Comparison of ENCODE assay signal across 1 cellular context in the genomic region with DNA sequence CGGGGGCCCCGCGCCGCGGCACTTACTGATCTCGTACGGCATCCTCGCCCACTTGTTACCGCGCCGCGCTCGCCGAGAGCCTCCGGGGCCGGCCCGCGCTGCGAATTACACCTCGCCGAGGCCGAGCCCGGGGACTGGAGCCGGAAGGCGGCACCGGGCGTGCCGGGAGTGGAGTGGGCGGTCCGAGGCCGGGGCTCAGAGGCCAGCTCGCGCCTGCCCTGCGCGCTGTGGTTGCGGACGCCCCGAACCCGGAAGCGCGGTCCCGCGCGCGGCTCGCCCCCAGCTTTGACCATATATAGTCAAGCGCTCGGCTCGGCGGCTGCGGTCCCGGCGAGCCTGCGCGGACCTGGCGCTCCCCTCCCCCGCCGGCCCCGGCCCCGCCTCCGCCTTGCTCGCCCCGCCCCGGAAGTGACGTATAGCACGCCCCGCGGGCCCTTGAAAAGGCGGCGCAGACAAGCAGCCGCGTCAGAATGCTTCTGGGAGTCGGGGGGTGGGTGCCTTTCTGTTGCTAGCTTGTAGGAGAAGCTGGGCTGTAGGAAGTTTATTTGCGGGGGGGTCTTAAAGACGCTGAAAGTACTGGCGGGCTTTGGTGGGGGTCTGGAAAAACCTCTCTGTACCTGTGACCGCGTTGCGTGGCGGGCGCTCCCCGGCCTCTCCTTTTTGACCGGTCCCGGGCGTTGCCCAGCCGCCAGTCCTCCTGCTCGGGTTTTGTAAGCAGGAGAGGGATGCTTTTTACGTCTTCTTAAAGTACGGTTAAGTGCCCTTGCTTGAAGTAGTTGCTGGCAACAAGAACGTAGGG.
A peak's percentile ranks its signal among the peaks of the same experiment; 100 is the strongest.
TF ChIP-seq lines count a peak whose summit lies in the region.

A gene with protein sequence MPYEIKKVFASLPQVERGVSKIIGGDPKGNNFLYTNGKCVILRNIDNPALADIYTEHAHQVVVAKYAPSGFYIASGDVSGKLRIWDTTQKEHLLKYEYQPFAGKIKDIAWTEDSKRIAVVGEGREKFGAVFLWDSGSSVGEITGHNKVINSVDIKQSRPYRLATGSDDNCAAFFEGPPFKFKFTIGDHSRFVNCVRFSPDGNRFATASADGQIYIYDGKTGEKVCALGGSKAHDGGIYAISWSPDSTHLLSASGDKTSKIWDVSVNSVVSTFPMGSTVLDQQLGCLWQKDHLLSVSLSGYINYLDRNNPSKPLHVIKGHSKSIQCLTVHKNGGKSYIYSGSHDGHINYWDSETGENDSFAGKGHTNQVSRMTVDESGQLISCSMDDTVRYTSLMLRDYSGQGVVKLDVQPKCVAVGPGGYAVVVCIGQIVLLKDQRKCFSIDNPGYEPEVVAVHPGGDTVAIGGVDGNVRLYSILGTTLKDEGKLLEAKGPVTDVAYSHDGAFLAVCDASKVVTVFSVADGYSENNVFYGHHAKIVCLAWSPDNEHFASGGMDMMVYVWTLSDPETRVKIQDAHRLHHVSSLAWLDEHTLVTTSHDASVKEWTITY (minus strand): TSS at position 175 of the 799 bp plus-strand sequence. CDS start 133 bp downstream, at position 42.

TF ChIP-seq in K562, 482 proteins besides CTCF, POLR2A, EP300 and RAD21 (continued from another document and continues in another):
- TF ChIP-seq ZNF318 (IDR thresholded peaks at IDR 0.05; ENCODE audit: borderline replicate concordance in 1 of 2, low read depth in 1 of 2) (no peak), ELF1 (tag; IDR thresholded peaks at IDR 0.05) (peak; percentile 99), ARNT (IDR thresholded peaks at IDR 0.05) (peak; percentile 59 to 65; a peak in 1 of 4 replicates), SIX5 (IDR thresholded peaks at IDR 0.05; ENCODE audit: borderline replicate concordance in 1 of 2, insufficient read depth in 1 of 2, low read depth in 1 of 2, low read length in 2 of 2) (no peak), LCOR (CRISPR knock-in tag; IDR thresholded peaks at IDR 0.05) (peak; percentile 75; the same call in 1 of the 2 replicates), SIN3A (IDR thresholded peaks at IDR 0.05; ENCODE audit: borderline replicate concordance in 2 of 2, control insufficient read depth in 1 of 2, low read depth in 2 of 2, low read length in 2 of 2) (peak; percentile 76 to 86; a peak in 3 of 4 replicates), TBP (optimal IDR thresholded peaks at IDR 0.05; ENCODE audit: low read depth, low read length) (no peak), HBP1 (CRISPR knock-in tag; IDR thresholded peaks at IDR 0.05) (peak; percentile 91), RBM14 (IDR thresholded peaks at IDR 0.05; ENCODE audit: borderline replicate concordance, insufficient read depth, low read depth, low read length) (no peak), SUPT5H (IDR thresholded peaks at IDR 0.05) (peak; percentile 99), ZNF696 (CRISPR knock-in tag; conservative IDR thresholded peaks at IDR 0.05) (0 out of 2 replicates have a peak, but pooled peaks have one; percentile 69), BRF1 (IDR thresholded peaks at IDR 0.05; ENCODE audit: borderline replicate concordance, extremely low read depth, insufficient read length) (no peak), EWSR1 (IDR thresholded peaks at IDR 0.05; ENCODE audit: borderline replicate concordance, low read depth, partially characterized antibody) (no peak), ETV6 (IDR thresholded peaks at IDR 0.05; ENCODE audit: borderline replicate concordance in 1 of 2, low read depth in 2 of 2, low read length in 1 of 2) (no peak), ETV6 (CRISPR knock-in tag; IDR thresholded peaks at IDR 0.05; ENCODE audit: borderline replicate concordance) (no peak), HLTF (IDR thresholded peaks at IDR 0.05) (no peak), ZNF3 (CRISPR knock-in tag; IDR thresholded peaks at IDR 0.05) (0 out of 2 replicates have a peak, but pooled peaks have one; percentile 37), E2F8 (IDR thresholded peaks at IDR 0.05; ENCODE audit: low read depth, partially characterized antibody) (no peak), MXI1 (IDR thresholded peaks at IDR 0.05; ENCODE audit: low read depth, low read length) (no peak; the same call in 1 of the 2 replicates), ARID1B (IDR thresholded peaks at IDR 0.05) (peak; percentile 42; the same call in 1 of the 2 replicates), ARID2 (IDR thresholded peaks at IDR 0.05) (no peak), RBM22 (IDR thresholded peaks at IDR 0.05; ENCODE audit: low read depth, low read length, poor library complexity, severe bottlenecking) (peak; percentile 97), HDAC8 (tag; IDR thresholded peaks at IDR 0.05) (no peak), KLF13 (tag; IDR thresholded peaks at IDR 0.05; ENCODE audit: borderline replicate concordance, low read depth) (no peak), SP1 (CRISPR knock-in tag; IDR thresholded peaks at IDR 0.05) (peak; percentile 74), ZNF75A (CRISPR knock-in tag; IDR thresholded peaks at IDR 0.05) (no peak), NR2C2 (CRISPR knock-in tag; IDR thresholded peaks at IDR 0.05) (no peak), NR2C2 (tag; IDR thresholded peaks at IDR 0.05) (peak; percentile 77), CCAR2 (IDR thresholded peaks at IDR 0.05; ENCODE audit: low read depth, low read length) (no peak), POU5F1 (IDR thresholded peaks at IDR 0.05; ENCODE audit: borderline replicate concordance, low read depth, low read length, partially characterized antibody) (no peak), ZKSCAN8 (CRISPR knock-in tag; IDR thresholded peaks at IDR 0.05) (no peak), RFX1 (IDR thresholded peaks at IDR 0.05) (no peak), MTA2 (IDR thresholded peaks at IDR 0.05; ENCODE audit: low read depth) (no peak), ZNF431 (CRISPR knock-in tag; IDR thresholded peaks at IDR 0.05) (no peak), MTF1 (CRISPR knock-in tag; IDR thresholded peaks at IDR 0.05; ENCODE audit: borderline replicate concordance) (no peak), SRF (CRISPR knock-in tag; IDR thresholded peaks at IDR 0.05) (peak; percentile 97 to 98)
- TF ChIP-seq, protein P1, sequence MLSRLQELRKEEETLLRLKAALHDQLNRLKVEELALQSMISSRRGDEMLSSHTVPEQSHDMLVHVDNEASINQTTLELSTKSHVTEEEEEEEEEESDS (CRISPR knock-in tag; IDR thresholded peaks at IDR 0.05), result no peak
- TF ChIP-seq, protein P2, sequence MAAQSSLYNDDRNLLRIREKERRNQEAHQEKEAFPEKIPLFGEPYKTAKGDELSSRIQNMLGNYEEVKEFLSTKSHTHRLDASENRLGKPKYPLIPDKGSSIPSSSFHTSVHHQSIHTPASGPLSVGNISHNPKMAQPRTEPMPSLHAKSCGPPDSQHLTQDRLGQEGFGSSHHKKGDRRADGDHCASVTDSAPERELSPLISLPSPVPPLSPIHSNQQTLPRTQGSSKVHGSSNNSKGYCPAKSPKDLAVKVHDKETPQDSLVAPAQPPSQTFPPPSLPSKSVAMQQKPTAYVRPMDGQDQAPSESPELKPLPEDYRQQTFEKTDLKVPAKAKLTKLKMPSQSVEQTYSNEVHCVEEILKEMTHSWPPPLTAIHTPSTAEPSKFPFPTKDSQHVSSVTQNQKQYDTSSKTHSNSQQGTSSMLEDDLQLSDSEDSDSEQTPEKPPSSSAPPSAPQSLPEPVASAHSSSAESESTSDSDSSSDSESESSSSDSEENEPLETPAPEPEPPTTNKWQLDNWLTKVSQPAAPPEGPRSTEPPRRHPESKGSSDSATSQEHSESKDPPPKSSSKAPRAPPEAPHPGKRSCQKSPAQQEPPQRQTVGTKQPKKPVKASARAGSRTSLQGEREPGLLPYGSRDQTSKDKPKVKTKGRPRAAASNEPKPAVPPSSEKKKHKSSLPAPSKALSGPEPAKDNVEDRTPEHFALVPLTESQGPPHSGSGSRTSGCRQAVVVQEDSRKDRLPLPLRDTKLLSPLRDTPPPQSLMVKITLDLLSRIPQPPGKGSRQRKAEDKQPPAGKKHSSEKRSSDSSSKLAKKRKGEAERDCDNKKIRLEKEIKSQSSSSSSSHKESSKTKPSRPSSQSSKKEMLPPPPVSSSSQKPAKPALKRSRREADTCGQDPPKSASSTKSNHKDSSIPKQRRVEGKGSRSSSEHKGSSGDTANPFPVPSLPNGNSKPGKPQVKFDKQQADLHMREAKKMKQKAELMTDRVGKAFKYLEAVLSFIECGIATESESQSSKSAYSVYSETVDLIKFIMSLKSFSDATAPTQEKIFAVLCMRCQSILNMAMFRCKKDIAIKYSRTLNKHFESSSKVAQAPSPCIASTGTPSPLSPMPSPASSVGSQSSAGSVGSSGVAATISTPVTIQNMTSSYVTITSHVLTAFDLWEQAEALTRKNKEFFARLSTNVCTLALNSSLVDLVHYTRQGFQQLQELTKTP (IDR thresholded peaks at IDR 0.05; ENCODE audit: low read depth in 1 of 2, partially characterized antibody in 2 of 2), result peak; percentile 77 to 92
